ENCODE assay signal across 18 cellular contexts in genomic region chr2:45011621-45012602, GRCh38. TPM values are rescaled to one million over a fixed set of nuclear protein-coding genes. Genes with fewer than 3 reads are reported as not detected.
DNase-seq lines count a peak whose midpoint lies in the region; ATAC-seq and TF ChIP-seq lines count a peak whose summit lies in the region.
"Had no signal": no experiment of that assay in that cellular context is flagged by ENCODE, and none has a peak within 500 bp of the region (broad histone marks: within the 10 kb centered on the region; RNA-seq: fewer than 3 reads in every experiment).

No MANE protein-coding gene starts in this region.

- no peaks in the 10 kb centered on the region for H3K9me2 ChIP-seq in GM23338 (ENCODE audit: insufficient read depth)

- no peak overlapping the region for H4K8ac ChIP-seq in mesendoderm (ENCODE audit: low read depth, low read length)

- H3K36me3 Mint-ChIP-seq in GM23338 (ENCODE audit: low read depth): peaks cover 3% of the 10 kb centered on the region; the same call in 1 of the 3 replicates
- H3K36me3 Mint-ChIP-seq in WTC11: 0 out of 2 replicates have a peak, but pooled peaks cover 2% of the 10 kb centered on the region

- H4K20me1 ChIP-seq in GM23338 (replicated peaks; ENCODE audit: insufficient read depth): peaks cover 18% of the 10 kb centered on the region; the same call in 1 of the 2 replicates

- WGBS in mesendoderm (ENCODE audit: extremely low coverage, insufficient coverage, low lambda C conversion rate): no CpG with 5 or more reads among the region's 10 CpGs

- H3K9me3 Mint-ChIP-seq in GM23338: peaks cover 4% of the 10 kb centered on the region; the same call in 2 of the 3 replicates
- no peaks in the 10 kb centered on the region for H3K9me3 Mint-ChIP-seq in WTC11
- H3K9me3 Mint-ChIP-seq: activated CD4-positive, alpha-beta T cell treated with anti-CD3 and anti-CD28 coated beads, Interleukin-2, amount 10 ng/mL, durations not matched to agents 24 days and 14 days had no signal

- H3K4me1 Mint-ChIP-seq in GM23338 (peaks cover 37% of the 10 kb centered on the region), WTC11 (peaks cover 38% of the 10 kb centered on the region)

- POLR2A ChIA-PET in WTC11 (lab: Charles Lee): no interaction called here

- H3K9me3 ChIP-seq in skeletal muscle satellite cell (replicated peaks; ENCODE audit: low read length): no peaks in the 10 kb centered on the region
- H3K9me3 ChIP-seq: colonic mucosa, ovary, uterus had no signal

- no peak overlapping the region for H3K9ac ChIP-seq in mesendoderm (ENCODE audit: low read length)
- H3K9ac ChIP-seq in skeletal muscle satellite cell (ENCODE audit: low read depth, low read length): peak overlapping the region; percentile 19

- H2BK15ac ChIP-seq in mesendoderm (replicated peaks; ENCODE audit: low read depth): no peak overlapping the region

- no peaks in the 10 kb centered on the region for H3K36me3 ChIP-seq in GM23338 (ENCODE audit: insufficient read depth)
- H3K36me3 ChIP-seq in mesendoderm (ENCODE audit: control insufficient read depth, insufficient read depth, low read length): no peaks in the 10 kb centered on the region
- H3K36me3 ChIP-seq in skeletal muscle satellite cell (ENCODE audit: insufficient read depth, low read length): peaks cover 6% of the 10 kb centered on the region
- H3K36me3 ChIP-seq: BE2C, colonic mucosa, ovary, uterus had no signal

- H4K5ac ChIP-seq in mesendoderm (ENCODE audit: low read length): no peak overlapping the region

- H3K79me1 ChIP-seq in mesendoderm (ENCODE audit: low read length): no peaks in the 10 kb centered on the region

- no peak overlapping the region for H3K18ac ChIP-seq in mesendoderm (ENCODE audit: low read length)

- DNase-seq in GM23338 (ENCODE audit: low spot score) (no peak), WTC11 (ENCODE audit: low spot score) (no peak), mesendoderm (no peak), NCI-H128 (lab: John Stamatoyannopoulos, UW; ENCODE audit: unreplicated experiment) (no peak), MV-4-11 (lab: John Stamatoyannopoulos, UW) (no peak)
- DNase-seq: activated CD4-positive, alpha-beta T cell treated with anti-CD3 and anti-CD28 coated beads, Interleukin-2, amount 10 ng/mL, durations not matched to agents 24 days and 14 days; activated naive CD4-positive, alpha-beta T cell; BE2C; colonic mucosa; foreskin keratinocyte; NCI-H187 treated with DMSO at 0.1 percent for 48 hours; NCI-H446 treated with DMSO at 0.1 percent for 48 hours; NK-92 treated with Interleukin-12 subunit alpha and Interleukin-12 subunit beta, amount 100 ng/mL, for 24 hours; ovary; stimulated activated CD4-positive, alpha-beta T cell treated with anti-CD3 and anti-CD28 coated beads, Interleukin-2, amount 100 ng/mL, for 48 hours; uterus had no signal

- peak overlapping the region; percentile 63; the same call in 2 of the 3 replicates for H3K4me3 Mint-ChIP-seq in GM23338
- peak overlapping the region; percentile 57 for H3K4me3 Mint-ChIP-seq in WTC11
- H3K4me3 Mint-ChIP-seq: activated CD4-positive, alpha-beta T cell treated with anti-CD3 and anti-CD28 coated beads, Interleukin-2, amount 10 ng/mL, durations not matched to agents 24 days and 14 days had no signal

- no peak overlapping the region for H2AFZ ChIP-seq in GM23338

- H3K4ac ChIP-seq in mesendoderm (ENCODE audit: low read depth, low read length): no peak overlapping the region

- no peak overlapping the region for H3K56ac ChIP-seq in mesendoderm (ENCODE audit: low read length)

- no peak overlapping the region for H2AK5ac ChIP-seq in mesendoderm (ENCODE audit: low read length)

- no peak overlapping the region for H3K27ac ChIP-seq in GM23338 (ENCODE audit: low read depth)
- no peak overlapping the region for H3K27ac ChIP-seq in mesendoderm (ENCODE audit: low read depth, low read length)
- H3K27ac ChIP-seq: colonic mucosa, foreskin keratinocyte, ovary, uterus had no signal

- H3K27ac Mint-ChIP-seq in GM23338 (no peak overlapping the region), WTC11 (no peak overlapping the region)
- H3K27ac Mint-ChIP-seq: activated CD4-positive, alpha-beta T cell treated with anti-CD3 and anti-CD28 coated beads, Interleukin-2, amount 10 ng/mL, durations not matched to agents 24 days and 14 days had no signal

- peaks cover 32% of the 10 kb centered on the region for H3K4me1 ChIP-seq in GM23338 (ENCODE audit: insufficient read depth)
- H3K4me1 ChIP-seq in mesendoderm (ENCODE audit: control insufficient read depth, low read depth, low read length): no peaks in the 10 kb centered on the region
- peaks cover 37% of the 10 kb centered on the region for H3K4me1 ChIP-seq in skeletal muscle satellite cell (ENCODE audit: control insufficient read depth, insufficient read depth, low read length)
- H3K4me1 ChIP-seq: BE2C, foreskin keratinocyte had no signal

- no peak for ATAC-seq in GM23338
- no peak for ATAC-seq in WTC11
- ATAC-seq in HG03135 (IDR thresholded peaks at IDR 0.05; ENCODE audit: unreplicated experiment): no peak
- ATAC-seq: foreskin keratinocyte had no signal

- TF ChIP-seq CTCF in GM23338 (conservative IDR thresholded peaks at IDR 0.05; ENCODE audit: low read depth in 2 of 2) (no peak), WTC11 (IDR thresholded peaks at IDR 0.05) (no peak)

- CTCF ChIA-PET in WTC11 (lab: Charles Lee): interaction anchor here (1.0 to 7.3 kb wide), 3 partner anchors 10 to 56 kb away, joined by 4 to 113 read pairs (median 28); no protein-coding TSS in a partner anchor

- no peak overlapping the region for H2BK5ac ChIP-seq in mesendoderm (ENCODE audit: low read length)

- H2BK120ac ChIP-seq in mesendoderm (ENCODE audit: low read depth, low read length): no peak overlapping the region

- no peak overlapping the region; the same call in 1 of the 2 replicates for H3K4me3 ChIP-seq in GM23338
- H3K4me3 ChIP-seq in mesendoderm (ENCODE audit: low read length): no peak overlapping the region
- peak overlapping the region; percentile 88 for H3K4me3 ChIP-seq in skeletal muscle satellite cell (ENCODE audit: low read length)
- H3K4me3 ChIP-seq: colonic mucosa, ovary, uterus had no signal

- H3K27me3 Mint-ChIP-seq in GM23338 (ENCODE audit: insufficient read depth, low read depth, poor library complexity) (peaks cover 76% of the 10 kb centered on the region), WTC11 (ENCODE audit: low read depth) (peaks cover 91% of the 10 kb centered on the region)

- H3K79me2 ChIP-seq in GM23338 (replicated peaks; ENCODE audit: insufficient read depth) (no peaks in the 10 kb centered on the region), mesendoderm (ENCODE audit: control insufficient read depth, insufficient read depth, low read length) (no peaks in the 10 kb centered on the region)

- peak overlapping the region; percentile 75 for H3K23ac ChIP-seq in mesendoderm (ENCODE audit: low read length)

- H3K4me2 ChIP-seq in GM23338 (no peak overlapping the region; the same call in 1 of the 2 replicates), mesendoderm (ENCODE audit: low read length) (no peak overlapping the region), skeletal muscle satellite cell (ENCODE audit: low read length) (peak overlapping the region; percentile 100)

- H3K27me3 ChIP-seq in GM23338 (ENCODE audit: insufficient read depth) (peaks cover 86% of the 10 kb centered on the region), mesendoderm (ENCODE audit: insufficient read depth, low read length, poor library complexity) (peaks cover 49% of the 10 kb centered on the region), skeletal muscle satellite cell (ENCODE audit: control insufficient read depth, insufficient read depth, low read length) (no peaks in the 10 kb centered on the region)
- H3K27me3 ChIP-seq: BE2C had no signal

- peaks cover 15% of the 10 kb centered on the region; the same call in 1 of the 2 replicates for H3F3A ChIP-seq in GM23338 (replicated peaks; ENCODE audit: low read depth)

TF ChIP-seq in GM23338, 12 proteins besides CTCF, POLR2A, EP300 and RAD21:
- TF ChIP-seq POLR2AphosphoS5 (IDR thresholded peaks at IDR 0.05; ENCODE audit: low read depth): no peak
- peak; percentile 50 for TF ChIP-seq EZH2 (IDR thresholded peaks at IDR 0.05; ENCODE audit: low read depth, unreplicated experiment)

TF ChIP-seq in WTC11, 78 proteins besides CTCF, POLR2A, EP300 and RAD21:
- TF ChIP-seq ZNF396 (CRISPR knock-in tag; IDR thresholded peaks at IDR 0.05; ENCODE audit: borderline replicate concordance) (no peak), ZNF671 (CRISPR knock-in tag; IDR thresholded peaks at IDR 0.05) (no peak), ZNF219 (CRISPR knock-in tag; IDR thresholded peaks at IDR 0.05; ENCODE audit: borderline replicate concordance) (no peak), AR (CRISPR knock-in tag; IDR thresholded peaks at IDR 0.05) (no peak)

RNA-seq across cellular contexts. Expression of gene SIX2, which starts 2.7 kb away (rescaled TPM):
- 0.31 and 0.87 TPM in 2 replicates for total RNA-seq in GM23338 (2014; rRNA removed; shearing (Covaris generic))
- 1.1 and 1.3 TPM in 2 replicates for polyA plus RNA-seq in GM23338 (2016; fragmentation: Nextera tagmentation; extraction: Ambion mirVana)
- total RNA-seq in WTC11 (2021): 1.2 to 1.7 TPM (median 1.5 TPM) in 3 replicates
- 1.1 TPM for polyA plus RNA-seq in mesendoderm (2013, experiment 1 of 2)
- polyA plus RNA-seq in mesendoderm (2013, experiment 2 of 2): 1.0 TPM
- 9.6 and 13.5 TPM in 2 replicates for total RNA-seq in skeletal muscle satellite cell (2012; rRNA removed)
- total RNA-seq: activated CD4-positive, alpha-beta T cell treated with anti-CD3 and anti-CD28 coated beads, Interleukin-2, amount 10 ng/mL, durations not matched to agents 24 days and 14 days; foreskin keratinocyte had no signal
- polyA plus RNA-seq: foreskin keratinocyte had no signal
